In genomic region chr17:8057691-8058114, GRCh38 we compare ENCODE assay signal across 8 cellular contexts. TPM values are rescaled to one million over a fixed set of nuclear protein-coding genes. Genes with fewer than 3 reads are reported as not detected.
DNase-seq lines count a peak whose midpoint lies in the region; ATAC-seq and TF ChIP-seq lines count a peak whose summit lies in the region.

No MANE protein-coding gene starts in this region.

- ATAC-seq in natural killer cell treated with Interleukin-12 subunit alpha and Interleukin-12 subunit beta and Interleukin-15 and Interleukin-18, amount 100 ng/mL, for 72 hours: peak; percentile 76 to 84
- ATAC-seq in GM18519 (IDR thresholded peaks at IDR 0.05; ENCODE audit: low FRiP score, unreplicated experiment): no peak
- no peak for ATAC-seq in HG02763 (IDR thresholded peaks at IDR 0.05; ENCODE audit: unreplicated experiment)

- no peaks in the 10 kb centered on the region for H3K79me2 ChIP-seq in OCI-LY7 (ENCODE audit: insufficient read depth, low read depth, low read length)

- peaks cover 47% of the 10 kb centered on the region for H3K27me3 Mint-ChIP-seq in activated T-helper 2 cell treated with anti-CD3 and anti-CD28 coated beads, Interferon-gamma antibody, Interleukin-2, Interleukin-4, amounts not matched to agents 10 μg/mL and 5 μg/mL and 100 μg/mL, durations not matched to agents 14 hours and 24 hours and 36 hours (ENCODE audit: low read depth)
- H3K27me3 Mint-ChIP-seq in natural killer cell treated with Interleukin-12 subunit alpha and Interleukin-12 subunit beta and Interleukin-15 and Interleukin-18, amount 100 ng/mL, for 72 hours: peaks cover 27 to 33% of the 10 kb centered on the region in 2 donors

- H3K27ac ChIP-seq in OCI-LY7 (ENCODE audit: low read depth, low read length, poor library complexity, severe bottlenecking): no peak overlapping the region

- H3K4me3 ChIP-seq in Jurkat, Clone E6-1 (ENCODE audit: low read length): no peak overlapping the region
- H3K4me3 ChIP-seq in OCI-LY7 (ENCODE audit: low read depth, low read length, poor library complexity, severe bottlenecking) (no peak overlapping the region), fibroblast of villous mesenchyme (ENCODE audit: low read depth, low read length) (peak overlapping the region; percentile 24)

- BruUV-seq in OCI-LY7 (replicated peaks; lab: Mats Ljungman, UMichigan): no TSS peak

- H3K27ac Mint-ChIP-seq in activated T-helper 2 cell treated with anti-CD3 and anti-CD28 coated beads, Interferon-gamma antibody, Interleukin-2, Interleukin-4, amounts not matched to agents 10 μg/mL and 5 μg/mL and 100 μg/mL, durations not matched to agents 14 hours and 24 hours and 36 hours: no peak overlapping the region
- no peak overlapping the region for H3K27ac Mint-ChIP-seq in natural killer cell treated with Interleukin-12 subunit alpha and Interleukin-12 subunit beta and Interleukin-15 and Interleukin-18, amount 100 ng/mL, for 72 hours

- H4K20me1 ChIP-seq in OCI-LY7 (ENCODE audit: insufficient read depth, low read length): no peaks in the 10 kb centered on the region

- TF ChIP-seq CTCF in OCI-LY7 (conservative IDR thresholded peaks at IDR 0.05; ENCODE audit: low read length): peak; percentile 85
- TF ChIP-seq CTCF in fibroblast of villous mesenchyme (IDR thresholded peaks at IDR 0.05; ENCODE audit: insufficient read depth, low read depth, low read length): peak; percentile 70

- peaks cover 26% of the 10 kb centered on the region for H3K4me1 Mint-ChIP-seq in activated T-helper 2 cell treated with anti-CD3 and anti-CD28 coated beads, Interferon-gamma antibody, Interleukin-2, Interleukin-4, amounts not matched to agents 10 μg/mL and 5 μg/mL and 100 μg/mL, durations not matched to agents 14 hours and 24 hours and 36 hours (ENCODE audit: low read depth)
- peaks cover 26 to 30% of the 10 kb centered on the region in 2 donors for H3K4me1 Mint-ChIP-seq in natural killer cell treated with Interleukin-12 subunit alpha and Interleukin-12 subunit beta and Interleukin-15 and Interleukin-18, amount 100 ng/mL, for 72 hours (ENCODE audit: low read depth in 2 of 2)

- intact Hi-C loops in OCI-LY7 (cut with micrococcal nuclease; ENCODE audit: unreplicated experiment): loop anchor here (1.0 to 5.0 kb wide), 3 partner anchors 41 to 145 kb away; no protein-coding TSS in a partner anchor
- intact Hi-C loops in activated T-helper 2 cell treated with anti-CD3 and anti-CD28 coated beads, Interferon-gamma antibody, Interleukin-2, Interleukin-4, amounts not matched to agents 10 μg/mL and 5 μg/mL and 100 μg/mL, durations not matched to agents 14 hours and 24 hours and 36 hours (cut with micrococcal nuclease): loop anchor here (1.0 to 10.0 kb wide), 5 partner anchors 15 to 620 kb away; partner anchors contain the start of genes CYB5D1, FGF11, NAA38 and TMEM102

- no peaks in the 10 kb centered on the region for H3K9me2 ChIP-seq in OCI-LY7 (ENCODE audit: insufficient read depth, low read length)

- no peaks in the 10 kb centered on the region for H3K36me3 Mint-ChIP-seq in activated T-helper 2 cell treated with anti-CD3 and anti-CD28 coated beads, Interferon-gamma antibody, Interleukin-2, Interleukin-4, amounts not matched to agents 10 μg/mL and 5 μg/mL and 100 μg/mL, durations not matched to agents 14 hours and 24 hours and 36 hours (ENCODE audit: low read depth)
- no peaks in the 10 kb centered on the region for H3K36me3 Mint-ChIP-seq in natural killer cell treated with Interleukin-12 subunit alpha and Interleukin-12 subunit beta and Interleukin-15 and Interleukin-18, amount 100 ng/mL, for 72 hours

- H3K9me3 ChIP-seq in OCI-LY7 (ENCODE audit: low read length): no peaks in the 10 kb centered on the region

- POLR2A ChIA-PET in OCI-LY7 (lab: Charles Lee): no interaction called here

- H2AFZ ChIP-seq in OCI-LY7 (ENCODE audit: low read length): peak overlapping the region; percentile 60

- peaks cover 27% of the 10 kb centered on the region for H3K4me1 ChIP-seq in OCI-LY7 (ENCODE audit: insufficient read depth, low read length, poor library complexity, severe bottlenecking)

- H3K9me3 Mint-ChIP-seq in activated T-helper 2 cell treated with anti-CD3 and anti-CD28 coated beads, Interferon-gamma antibody, Interleukin-2, Interleukin-4, amounts not matched to agents 10 μg/mL and 5 μg/mL and 100 μg/mL, durations not matched to agents 14 hours and 24 hours and 36 hours: no peaks in the 10 kb centered on the region
- no peaks in the 10 kb centered on the region for H3K9me3 Mint-ChIP-seq in natural killer cell treated with Interleukin-12 subunit alpha and Interleukin-12 subunit beta and Interleukin-15 and Interleukin-18, amount 100 ng/mL, for 72 hours

- peak overlapping the region; percentile 21; the same call in 1 of the 2 replicates for H3K4me2 ChIP-seq in OCI-LY7 (ENCODE audit: low read length)

- no peak overlapping the region for H3K4me3 Mint-ChIP-seq in activated T-helper 2 cell treated with anti-CD3 and anti-CD28 coated beads, Interferon-gamma antibody, Interleukin-2, Interleukin-4, amounts not matched to agents 10 μg/mL and 5 μg/mL and 100 μg/mL, durations not matched to agents 14 hours and 24 hours and 36 hours (ENCODE audit: low read depth)
- no peak overlapping the region for H3K4me3 Mint-ChIP-seq in natural killer cell treated with Interleukin-12 subunit alpha and Interleukin-12 subunit beta and Interleukin-15 and Interleukin-18, amount 100 ng/mL, for 72 hours

- CTCF ChIA-PET in OCI-LY7 (lab: Charles Lee; ENCODE audit: unreplicated experiment): interaction anchor here (0.8 to 1.4 kb wide), 2 partner anchors 47 to 53 kb away, joined by 3 read pairs; no protein-coding TSS in a partner anchor

- H3K36me3 ChIP-seq in OCI-LY7 (ENCODE audit: insufficient read depth, low read length): no peaks in the 10 kb centered on the region

- peak; percentile 77 for DNase-seq in EH (ENCODE audit: low read depth)
- peak; percentile 75 for DNase-seq in Jurkat, Clone E6-1 (ENCODE audit: low read depth, low spot score)
- peak; percentile 90 for DNase-seq in OCI-LY7 (ENCODE audit: low spot score)
- peak; percentile 30 for DNase-seq in activated T-helper 2 cell treated with anti-CD3 and anti-CD28 coated beads, Interferon-gamma antibody, Interleukin-2, Interleukin-4, amounts not matched to agents 10 μg/mL and 5 μg/mL and 100 μg/mL, durations not matched to agents 14 hours and 24 hours and 36 hours (ENCODE audit: low spot score)
- DNase-seq in fibroblast of villous mesenchyme (ENCODE audit: low read depth): peak; percentile 84
- DNase-seq in natural killer cell treated with Interleukin-12 subunit alpha and Interleukin-12 subunit beta and Interleukin-15 and Interleukin-18, amount 100 ng/mL, for 72 hours (ENCODE audit: low spot score): peak; percentile 61

RNA-seq across cellular contexts. Expression of gene ALOX15B, which starts 18.8 kb away (rescaled TPM):
- not detected for polyA plus RNA-seq in Jurkat, Clone E6-1 (2012; ENCODE audit: insufficient read depth, insufficient read length)
- total RNA-seq in OCI-LY7 (2014; rRNA removed; shearing (Covaris generic)): not detected in 2 replicates
- total RNA-seq in OCI-LY7 (2022): not detected in 2 replicates
- not detected in 2 replicates for total RNA-seq in activated T-helper 2 cell treated with anti-CD3 and anti-CD28 coated beads, Interferon-gamma antibody, Interleukin-2, Interleukin-4, amounts not matched to agents 10 μg/mL and 5 μg/mL and 100 μg/mL, durations not matched to agents 14 hours and 24 hours and 36 hours
- not detected in 2 replicates for total RNA-seq in fibroblast of villous mesenchyme
- total RNA-seq in natural killer cell treated with Interleukin-12 subunit alpha and Interleukin-12 subunit beta and Interleukin-15 and Interleukin-18, amount 100 ng/mL, for 72 hours: not detected

RNA-seq across cellular contexts. Expression of gene ALOX12B, which starts 29.8 kb away (rescaled TPM):
- polyA plus RNA-seq in Jurkat, Clone E6-1 (2012; ENCODE audit: insufficient read depth, insufficient read length): 1.7 TPM
- total RNA-seq in OCI-LY7 (2014; rRNA removed; shearing (Covaris generic)): 2.0 TPM in 1 of 2 replicates, not detected in the other
- 4.5 and 5.3 TPM in 2 replicates for total RNA-seq in OCI-LY7 (2022)
- total RNA-seq in activated T-helper 2 cell treated with anti-CD3 and anti-CD28 coated beads, Interferon-gamma antibody, Interleukin-2, Interleukin-4, amounts not matched to agents 10 μg/mL and 5 μg/mL and 100 μg/mL, durations not matched to agents 14 hours and 24 hours and 36 hours: 0.87 and 1.4 TPM in 2 replicates
- total RNA-seq in fibroblast of villous mesenchyme: not detected in 2 replicates
- total RNA-seq in natural killer cell treated with Interleukin-12 subunit alpha and Interleukin-12 subunit beta and Interleukin-15 and Interleukin-18, amount 100 ng/mL, for 72 hours: under 1 TPM in 1 of 2 donors, not detected in 1; 0.62 TPM

RNA-seq across cellular contexts. Expression of gene GUCY2D, which starts 55.3 kb away (rescaled TPM):
- polyA plus RNA-seq in Jurkat, Clone E6-1 (2012; ENCODE audit: insufficient read depth, insufficient read length): 1.6 TPM
- not detected in 2 replicates for total RNA-seq in OCI-LY7 (2014; rRNA removed; shearing (Covaris generic))
- total RNA-seq in OCI-LY7 (2022) (not detected in 2 replicates), fibroblast of villous mesenchyme (under 0.01 TPM in 1 of 2 replicates, not detected in the other)
- total RNA-seq in activated T-helper 2 cell treated with anti-CD3 and anti-CD28 coated beads, Interferon-gamma antibody, Interleukin-2, Interleukin-4, amounts not matched to agents 10 μg/mL and 5 μg/mL and 100 μg/mL, durations not matched to agents 14 hours and 24 hours and 36 hours: not detected in 2 replicates
- total RNA-seq in natural killer cell treated with Interleukin-12 subunit alpha and Interleukin-12 subunit beta and Interleukin-15 and Interleukin-18, amount 100 ng/mL, for 72 hours: not detected

Comparison
In these comparisons a context has a peak if more than half of its experiments do, and no peak if none do; other contexts are left out.
1. DNase-seq: peak in every context shown above with its lines; median percentile 90 in OCI-LY7; 84 in fibroblast of villous mesenchyme; 77 in EH; 75 in Jurkat, Clone E6-1; 61 in natural killer cell treated with Interleukin-12 subunit alpha and Interleukin-12 subunit beta and Interleukin-15 and Interleukin-18, amount 100 ng/mL, for 72 hours; 30 in activated T-helper 2 cell treated with anti-CD3 and anti-CD28 coated beads, Interferon-gamma antibody, Interleukin-2, Interleukin-4, amounts not matched to agents 10 μg/mL and 5 μg/mL and 100 μg/mL, durations not matched to agents 14 hours and 24 hours and 36 hours.
2. ATAC-seq: peak in natural killer cell treated with Interleukin-12 subunit alpha and Interleukin-12 subunit beta and Interleukin-15 and Interleukin-18, amount 100 ng/mL, for 72 hours (2 of 2); none in GM18519 (single experiment) and HG02763 (single experiment).